1 cellular context compared by ENCODE assay signal in the genomic region with DNA sequence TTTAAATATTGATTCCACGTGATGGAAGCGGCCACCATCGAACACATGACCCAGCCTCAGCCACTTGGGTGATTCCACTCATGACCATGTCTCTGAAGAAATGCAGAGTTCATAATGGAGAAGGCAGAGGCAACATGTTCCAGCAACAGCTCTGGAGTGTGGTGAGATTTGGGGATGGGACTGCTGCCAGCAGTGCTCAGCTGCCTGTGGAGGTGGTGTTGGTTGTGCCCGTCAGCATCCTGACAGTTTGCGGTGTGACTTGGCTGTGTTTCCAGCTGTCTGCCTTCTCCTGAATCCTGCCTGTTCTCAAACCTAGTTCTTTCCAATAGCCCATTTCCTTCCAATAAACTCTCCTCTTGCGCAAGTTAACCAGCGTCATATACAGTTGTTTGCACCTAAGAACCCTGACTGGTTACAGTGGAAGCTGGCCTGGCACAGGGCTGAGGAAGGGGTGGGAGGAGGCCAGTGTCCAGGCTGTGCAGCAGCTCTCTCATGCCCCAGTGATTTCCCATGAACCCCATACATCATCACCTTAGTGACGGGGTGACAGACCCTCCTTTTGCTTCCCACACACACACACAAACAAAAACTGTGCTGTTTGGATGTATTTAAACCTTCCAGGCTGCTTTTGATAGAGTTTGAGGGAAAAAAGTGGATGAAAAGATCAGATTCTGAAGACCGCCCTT.
TF ChIP-seq lines count a peak whose summit lies in the region.

No MANE protein-coding gene starts in this region.

TF ChIP-seq in K562, 482 proteins besides CTCF, POLR2A, EP300 and RAD21:
- TF ChIP-seq BDP1 (IDR thresholded peaks at IDR 0.05; ENCODE audit: insufficient read depth, insufficient read length): no peak
- peak; percentile 31; the same call in 1 of the 2 replicates for TF ChIP-seq CEBPB (tag; IDR thresholded peaks at IDR 0.05)
